16 cellular contexts compared by ENCODE assay signal in the genomic region with DNA sequence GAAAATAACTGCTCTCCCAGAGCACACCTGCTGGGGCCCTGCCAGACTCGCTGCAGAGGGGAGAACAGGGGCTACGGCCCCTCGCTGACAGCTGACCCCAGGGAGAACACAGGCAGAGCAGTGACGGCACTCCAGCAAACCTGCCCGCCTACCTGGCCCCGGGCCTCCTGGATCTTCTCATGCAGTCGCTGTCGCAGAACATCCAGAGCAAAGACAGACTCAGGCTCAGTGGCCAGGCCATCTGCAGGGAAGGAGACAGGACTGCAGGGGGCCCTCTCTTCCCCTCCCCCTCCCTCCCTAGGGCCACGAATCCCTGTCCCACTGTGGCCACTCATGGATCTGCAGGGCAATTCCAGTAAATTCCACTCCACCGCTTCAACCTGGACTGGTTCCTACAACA. TPM values are rescaled to one million over a fixed set of nuclear protein-coding genes. Genes with fewer than 3 reads are reported as not detected.
DNase-seq lines count a peak whose midpoint lies in the region; ATAC-seq, FAIRE-seq and TF ChIP-seq lines count a peak whose summit lies in the region.
"Had no signal": no experiment of that assay in that cellular context is flagged by ENCODE, and none has a peak within 500 bp of the region (broad histone marks: within the 10 kb centered on the region; RNA-seq: fewer than 3 reads in every experiment).

No MANE protein-coding gene starts in this region.

- POLR2A ChIA-PET in RWPE1 (lab: Yijun Ruan, JAX; ENCODE audit: low non-redundant PET): interaction anchor here (0.6 kb wide), 1 partner anchor 22 kb away, joined by 8 read pairs; no protein-coding TSS in a partner anchor

- CTCF ChIA-PET in RWPE1 (lab: Yijun Ruan, JAX): interaction anchor here (0.6 kb wide), 2 partner anchors 55 to 181 kb away, joined by 3 to 5 read pairs; no protein-coding TSS in a partner anchor

- peaks cover 24% of the 10 kb centered on the region for H3K4me1 Mint-ChIP-seq in activated T-cell treated with anti-CD3 and anti-CD28 coated beads, Interleukin-2, amount 50 U/mL, for 4 hours (ENCODE audit: low read depth)

- 72 to 83% (median 77%) methylated on average over 10 of the region's 10 CpGs for WGBS in small intestine, 3 donors

- FAIRE-seq in small intestine (lab: Jason Lieb, UNC): no peak
- FAIRE-seq in HTR-8/SVneo (lab: Jason Lieb, UNC): no peak
- FAIRE-seq: RCC 7860 had no signal

- no peaks in the 10 kb centered on the region for H3K27me3 Mint-ChIP-seq in activated T-cell treated with anti-CD3 and anti-CD28 coated beads, Interleukin-2, amount 50 U/mL, for 4 hours (ENCODE audit: low read depth)
- H3K27me3 Mint-ChIP-seq: memory B cell had no signal

- no peak for TF ChIP-seq CTCF in RWPE1 (conservative IDR thresholded peaks at IDR 0.05; ENCODE audit: low read depth)
- TF ChIP-seq CTCF in colonic mucosa (IDR thresholded peaks at IDR 0.05): no peak

- no peaks in the 10 kb centered on the region for H3K9me3 ChIP-seq in colonic mucosa
- H3K9me3 ChIP-seq in small intestine (ENCODE audit: control insufficient read depth, low read depth): no peaks in the 10 kb centered on the region

- peaks cover 46% of the 10 kb centered on the region for H3K36me3 Mint-ChIP-seq in activated T-cell treated with anti-CD3 and anti-CD28 coated beads, Interleukin-2, amount 50 U/mL, for 4 hours (ENCODE audit: insufficient read depth)

- peaks cover 29% of the 10 kb centered on the region for H3K36me3 ChIP-seq in colonic mucosa
- peaks cover 19 to 23% of the 10 kb centered on the region in 2 donors for H3K36me3 ChIP-seq in small intestine (ENCODE audit: control insufficient read depth in 2 of 2, insufficient read depth in 2 of 2, low read length in 2 of 2)

- no peak for DNase-seq in activated T-cell treated with anti-CD3 and anti-CD28 coated beads, Interleukin-2, amount 50 U/mL, for 4 hours
- DNase-seq in activated T-cell treated with anti-CD3 and anti-CD28 coated beads for 4 hours: no peak
- DNase-seq in RWPE1 (ENCODE audit: low spot score): no peak
- DNase-seq in colonic mucosa: no peak
- DNase-seq in small intestine: no peak
- DNase-seq in HTR-8/SVneo (ENCODE audit: insufficient read length, low spot score): no peak
- no peak for DNase-seq in SW480 (ENCODE audit: low spot score)
- DNase-seq: effector CD8-positive, alpha-beta T cell; foreskin fibroblast; GM23248; NCI-H187 treated with DMSO at 0.1 percent for 48 hours; NCI-H524 had no signal

- no peaks in the 10 kb centered on the region for H3K27me3 ChIP-seq in colonic mucosa
- H3K27me3 ChIP-seq in small intestine (ENCODE audit: control insufficient read depth in 2 of 2, insufficient read depth in 2 of 2, low read length in 2 of 2): no peaks in the 10 kb centered on the region

- H3K4me3 ChIP-seq in colonic mucosa: no peak overlapping the region
- peak overlapping the region in 1 of 2 donors; percentile 14 for H3K4me3 ChIP-seq in small intestine (ENCODE audit: low read depth in 1 of 2, low read length in 2 of 2)
- H3K4me3 ChIP-seq: GM23248 had no signal

- H3K27ac ChIP-seq in RWPE1 (peak overlapping the region; percentile 23), colonic mucosa (peak overlapping the region; percentile 50), small intestine (ENCODE audit: low read depth in 1 of 2, low read length in 1 of 2) (peak overlapping the region; percentile 65 to 71)
- H3K27ac ChIP-seq: GM23248 had no signal

- ATAC-seq in activated T-cell treated with anti-CD3 and anti-CD28 coated beads, Interleukin-2, amount 50 U/mL, for 4 hours: no peak
- no peak for ATAC-seq in HG02610 (IDR thresholded peaks at IDR 0.05; ENCODE audit: unreplicated experiment)

- peaks cover 18% of the 10 kb centered on the region for H3K4me1 ChIP-seq in colonic mucosa
- H3K4me1 ChIP-seq in small intestine (ENCODE audit: control insufficient read depth in 2 of 2, insufficient read depth in 1 of 2, low read depth in 1 of 2, low read length in 1 of 2): peaks cover 3 to 6% of the 10 kb centered on the region in 2 donors

- peak overlapping the region; percentile 35 to 70 for H3K9ac ChIP-seq in colonic mucosa (ENCODE audit: low read depth in 2 of 2, low read length in 2 of 2)
- H3K9ac ChIP-seq: GM23248 had no signal

- intact Hi-C loops in colonic mucosa (cut with DNase I): no loop called here

- peak overlapping the region; percentile 89 for H3K4me3 Mint-ChIP-seq in activated T-cell treated with anti-CD3 and anti-CD28 coated beads, Interleukin-2, amount 50 U/mL, for 4 hours

- H3K9me3 Mint-ChIP-seq in activated T-cell treated with anti-CD3 and anti-CD28 coated beads, Interleukin-2, amount 50 U/mL, for 4 hours: no peaks in the 10 kb centered on the region
- H3K9me3 Mint-ChIP-seq: memory B cell; T-helper 2 cell treated with Interferon-gamma antibody and Interleukin-4, amounts not matched to agents 5 μg/mL and 100 μg/mL, for 36 hours had no signal

RNA-seq across cellular contexts. Expression of a gene that starts 2.4 kb away (rescaled TPM):
- total RNA-seq in activated T-cell treated with anti-CD3 and anti-CD28 coated beads, Interleukin-2, amount 50 U/mL, for 4 hours: 10 to 100 TPM; 56.0 to 61.7 (median 58.5) TPM
- total RNA-seq in colonic mucosa: 10 to 100 TPM; 16.0 to 41.2 TPM
- polyA plus RNA-seq in small intestine: 10 to 100 TPM; 23.2 to 41.1 (median 32.9) TPM

RNA-seq across cellular contexts. Expression of a gene that starts 14.4 kb away (rescaled TPM):
- 10 to 100 TPM; 52.8 to 58.6 (median 55.3) TPM for total RNA-seq in activated T-cell treated with anti-CD3 and anti-CD28 coated beads, Interleukin-2, amount 50 U/mL, for 4 hours
- 10 to 100 TPM; 16.5 to 21.3 TPM for total RNA-seq in colonic mucosa
- 10 to 100 TPM; 10.3 to 17.7 (median 17.6) TPM for polyA plus RNA-seq in small intestine

RNA-seq across cellular contexts. Expression of a gene that starts 14.5 kb away (rescaled TPM):
- 1,000 to 10,000 TPM; 3,573 to 3,630 (median 3,625) TPM for total RNA-seq in activated T-cell treated with anti-CD3 and anti-CD28 coated beads, Interleukin-2, amount 50 U/mL, for 4 hours
- total RNA-seq in colonic mucosa: 1,000 to 10,000 TPM; 1,628 to 2,136 TPM
- polyA plus RNA-seq in small intestine: 1,000 to 10,000 TPM; 1,890 to 3,725 (median 3,312) TPM

RNA-seq across cellular contexts. Expression of a gene that starts 22.7 kb away (rescaled TPM):
- 10 to 100 TPM; 24.1 to 37.1 (median 30.6) TPM for total RNA-seq in activated T-cell treated with anti-CD3 and anti-CD28 coated beads, Interleukin-2, amount 50 U/mL, for 4 hours
- 10 to 100 TPM; 63.3 to 66.7 TPM for total RNA-seq in colonic mucosa
- polyA plus RNA-seq in small intestine: 10 to 100 TPM; 83.3 to 94.4 (median 87.5) TPM

RNA-seq across cellular contexts. Expression of a gene that starts 22.8 kb away (rescaled TPM):
- total RNA-seq in activated T-cell treated with anti-CD3 and anti-CD28 coated beads, Interleukin-2, amount 50 U/mL, for 4 hours: 10 to 100 TPM; 48.0 to 64.1 (median 57.9) TPM
- 10 to 100 TPM in 1 of 2 donors, 1 to 10 TPM in 1; 9.4 to 18.7 TPM for total RNA-seq in colonic mucosa
- 10 to 100 TPM; 30.3 to 66.0 (median 54.9) TPM for polyA plus RNA-seq in small intestine
